Comparison of ENCODE assay signal across 14 cellular contexts in genomic region chr10:122541541-122542002, GRCh38. TPM values are rescaled to one million over a fixed set of nuclear protein-coding genes. Genes with fewer than 3 reads are reported as not detected.
DNase-seq lines count a peak whose midpoint lies in the region; ATAC-seq, FAIRE-seq and TF ChIP-seq lines count a peak whose summit lies in the region.
"Had no signal": no experiment of that assay in that cellular context is flagged by ENCODE, and none has a peak within 500 bp of the region (broad histone marks: within the 10 kb centered on the region; RNA-seq: fewer than 3 reads in every experiment).

No MANE protein-coding gene starts in this region.

- intact Hi-C loops in endothelial cell of umbilical vein (cut with micrococcal nuclease) = loop anchor here (1.0 kb wide), 1 partner anchor 11 kb away; no protein-coding TSS in a partner anchor

- FAIRE-seq in endothelial cell of umbilical vein (lab: Jason Lieb, UNC) = peak; percentile 84

- no peaks in the 10 kb centered on the region for H3K9me3 ChIP-seq in RWPE2 (ENCODE audit: severe bottlenecking)
- no peaks in the 10 kb centered on the region for H3K9me3 ChIP-seq in endothelial cell of umbilical vein (replicated peaks; ENCODE audit: control insufficient read depth, insufficient read depth, low read length)
- H3K9me3 ChIP-seq: Peyer's patch had no signal

- H3K4me2 ChIP-seq in endothelial cell of umbilical vein (ENCODE audit: insufficient read depth, low read length) = no peak overlapping the region

- CTCF ChIA-PET in endothelial cell of umbilical vein (lab: Charles Lee) = interaction anchor here (0.7 to 1.7 kb wide), 2 partner anchors 12 to 24 kb away, joined by 4 to 11 read pairs; no protein-coding TSS in a partner anchor

- TF ChIP-seq CTCF in RWPE2 (IDR thresholded peaks at IDR 0.05; ENCODE audit: poor library complexity, severe bottlenecking) = no peak
- no peak for TF ChIP-seq CTCF in endothelial cell of umbilical vein (IDR thresholded peaks at IDR 0.05; ENCODE audit: extremely low read depth in 1 of 2, insufficient read depth in 1 of 2, low read depth in 1 of 2, low read length in 2 of 2)

- H3K27ac ChIP-seq in RWPE2 (ENCODE audit: poor library complexity, severe bottlenecking) (no peak overlapping the region), endothelial cell of umbilical vein (ENCODE audit: insufficient read depth, low read depth, low read length) (no peak overlapping the region)

- no peaks in the 10 kb centered on the region for H3K9me1 ChIP-seq in endothelial cell of umbilical vein (replicated peaks; ENCODE audit: control insufficient read depth, extremely low read depth, insufficient read depth, low read length)

- no peak overlapping the region for H2AFZ ChIP-seq in endothelial cell of umbilical vein (ENCODE audit: low read depth, low read length)

- peak; percentile 33; the same call in 1 of the 3 replicates for ATAC-seq in RWPE2 (ENCODE audit: low read depth)
- ATAC-seq: left ventricle myocardium superior had no signal

- H4K20me1 ChIP-seq in endothelial cell of umbilical vein (replicated peaks; ENCODE audit: control insufficient read depth, extremely low read depth, insufficient read depth, low read length) = no peaks in the 10 kb centered on the region

- H3K4me3 ChIP-seq in Jurkat, Clone E6-1 (ENCODE audit: low read length) = no peak overlapping the region
- H3K4me3 ChIP-seq in RWPE2 (ENCODE audit: severe bottlenecking) (no peak overlapping the region), endothelial cell of umbilical vein (replicated peaks in 1 of 3; ENCODE audit: insufficient read depth in 1 of 3, low read depth in 1 of 3, low read length in 3 of 3) (no peak overlapping the region)
- H3K4me3 ChIP-seq: Peyer's patch had no signal

- no peak for TF ChIP-seq POLR2A in endothelial cell of umbilical vein (IDR thresholded peaks at IDR 0.05; ENCODE audit: low read depth, low read length)

- H3K36me3 ChIP-seq in RWPE2 (ENCODE audit: low read depth) (no peaks in the 10 kb centered on the region), endothelial cell of umbilical vein (ENCODE audit: control insufficient read depth in 2 of 2, extremely low read depth in 1 of 2, insufficient read depth in 2 of 2, low read length in 2 of 2) (no peaks in the 10 kb centered on the region)
- H3K36me3 ChIP-seq: Peyer's patch had no signal

- H3K27me3 ChIP-seq in RWPE2 (ENCODE audit: insufficient read depth, poor library complexity, severe bottlenecking) (no peaks in the 10 kb centered on the region), endothelial cell of umbilical vein (ENCODE audit: control insufficient read depth in 2 of 2, insufficient read depth in 2 of 2, low read length in 2 of 2) (no peaks in the 10 kb centered on the region)
- H3K27me3 ChIP-seq: Peyer's patch had no signal

- dilution Hi-C loops in endothelial cell of umbilical vein (cut with MboI; ENCODE audit: extremely low pct_ligation_motif_present, low sequenced_read_pairs) = no loop called here

- no peak overlapping the region for H3K9ac ChIP-seq in endothelial cell of umbilical vein (replicated peaks; ENCODE audit: extremely low read depth, insufficient read depth, low read length)

- no peaks in the 10 kb centered on the region for H3K79me2 ChIP-seq in endothelial cell of umbilical vein (ENCODE audit: control insufficient read depth, insufficient read depth, low read length)

- BruUV-seq in endothelial cell of umbilical vein (replicated peaks; lab: Mats Ljungman, UMichigan) = no TSS peak

- POLR2A ChIA-PET in endothelial cell of umbilical vein (lab: Charles Lee) = no interaction called here

- peaks cover 14% of the 10 kb centered on the region for H3K4me1 ChIP-seq in RWPE2 (ENCODE audit: insufficient read depth, poor library complexity, severe bottlenecking)
- peaks cover 6% of the 10 kb centered on the region for H3K4me1 ChIP-seq in endothelial cell of umbilical vein (ENCODE audit: control insufficient read depth, extremely low read depth, insufficient read depth, low read length)
- H3K4me1 ChIP-seq: Caco-2 had no signal

- peak; percentile 70 for DNase-seq in Jurkat, Clone E6-1 (ENCODE audit: low read depth, low spot score)
- no peak for DNase-seq in RWPE2 (ENCODE audit: low spot score)
- DNase-seq in endothelial cell of umbilical vein (ENCODE audit: low read depth, low spot score) = peak; percentile 60
- peak; percentile 15 for DNase-seq in renal cortical epithelial cell (ENCODE audit: low read depth)
- no peak for DNase-seq in NCI-H2107 treated with DMSO at 0.1 percent for 48 hours (lab: John Stamatoyannopoulos, UW; ENCODE audit: unreplicated experiment)
- DNase-seq in SW480 (ENCODE audit: low spot score) = no peak
- DNase-seq in NCI-H510A treated with DMSO at 0.1 percent for 48 hours (lab: John Stamatoyannopoulos, UW) = no peak
- DNase-seq: anterior cingulate cortex; Caco-2; effector CD8-positive, alpha-beta T cell; left ventricle myocardium superior; occipital lobe; Peyer's patch; T1000 had no signal

TF ChIP-seq in endothelial cell of umbilical vein, 7 proteins besides CTCF, POLR2A, EP300 and RAD21:
- TF ChIP-seq JUN (IDR thresholded peaks at IDR 0.05; ENCODE audit: borderline replicate concordance, insufficient read depth, insufficient read length, low read depth) (no peak), GATA2 (IDR thresholded peaks at IDR 0.05; ENCODE audit: insufficient read depth, insufficient read length, low read depth, low read length) (peak; percentile 78)

RNA-seq across cellular contexts. Expression of gene DMBT1, which starts 19.0 kb away (rescaled TPM):
- not detected for polyA plus RNA-seq in Jurkat, Clone E6-1 (2012; ENCODE audit: insufficient read depth, insufficient read length)
- total RNA-seq in endothelial cell of umbilical vein (not detected in 2 replicates), renal cortical epithelial cell (under 0.01 TPM in 2 replicates)
- 0.01 TPM in 1 of 2 replicates, not detected in the other for polyA plus RNA-seq in endothelial cell of umbilical vein
- 0.01 TPM in 1 of 2 replicates, not detected in the other for polyA plus RNA-seq in endothelial cell of umbilical vein (2011; cell fraction: cytosol; rRNA removed)
- 0.03 TPM in 1 of 2 replicates, not detected in the other for polyA plus RNA-seq in endothelial cell of umbilical vein (2011; cell fraction: nucleus; rRNA removed)
- not detected in 2 replicates for polyA plus RNA-seq in endothelial cell of umbilical vein (2012)
- polyA minus RNA-seq in endothelial cell of umbilical vein = 0.08 TPM in 1 of 2 replicates, not detected in the other
- polyA minus RNA-seq in endothelial cell of umbilical vein (2011; cell fraction: cytosol; rRNA and poly(A)+ RNA removed) = 1.6 TPM
- not detected in 2 replicates for polyA minus RNA-seq in endothelial cell of umbilical vein (2011; cell fraction: nucleus; rRNA and poly(A)+ RNA removed)
- total RNA-seq: Caco-2 had no signal

Comparison
In these comparisons a context has a peak if more than half of its experiments do, and no peak if none do; other contexts are left out.
1. DNase-seq: peak in Jurkat, Clone E6-1 (single experiment), endothelial cell of umbilical vein (single experiment) and renal cortical epithelial cell (single experiment); none in RWPE2 (single experiment), NCI-H2107 treated with DMSO at 0.1 percent for 48 hours (single experiment), SW480 (single experiment) and NCI-H510A treated with DMSO at 0.1 percent for 48 hours (single experiment).